ENCODE assay signal across 20 cellular contexts in genomic region chr7:103129702-103130557, GRCh38. TPM values are rescaled to one million over a fixed set of nuclear protein-coding genes. Genes with fewer than 3 reads are reported as not detected.
DNase-seq lines count a peak whose midpoint lies in the region; ATAC-seq, FAIRE-seq and TF ChIP-seq lines count a peak whose summit lies in the region.
"Had no signal": no experiment of that assay in that cellular context is flagged by ENCODE, and none has a peak within 500 bp of the region (broad histone marks: within the 10 kb centered on the region; RNA-seq: fewer than 3 reads in every experiment).

No MANE protein-coding gene starts in this region.

- H3K4me1 ChIP-seq in Loucy (ENCODE audit: insufficient read depth, low read length, poor library complexity, severe bottlenecking): peaks cover 4% of the 10 kb centered on the region
- peaks cover 2 to 8% of the 10 kb centered on the region in 2 experiments; a peak in 3 of 5 replicates for H3K4me1 ChIP-seq in K562 (replicated peaks in 1 of 2; ENCODE audit: control insufficient read depth in 2 of 2, insufficient read depth in 2 of 2, low read length in 2 of 2)

- no peak overlapping the region for H3K27ac ChIP-seq in K562 (ENCODE audit: extremely low read depth, low read depth, low read length)
- H3K27ac ChIP-seq in substantia nigra (ENCODE audit: low read depth, low read length, poor library complexity, severe bottlenecking): peak overlapping the region; percentile 56

- ATAC-seq in K562 (peak; percentile 39; the same call in 1 of the 3 replicates), GM19452 (IDR thresholded peaks at IDR 0.05; ENCODE audit: unreplicated experiment) (no peak), HG02981 (IDR thresholded peaks at IDR 0.05; ENCODE audit: unreplicated experiment) (no peak)
- ATAC-seq: esophagus mucosa had no signal

- in situ Hi-C loops in K562 (cut with MboI): no loop called here

- H4K20me1 ChIP-seq in Loucy (ENCODE audit: insufficient read depth, low read length, poor library complexity, severe bottlenecking) (no peaks in the 10 kb centered on the region), K562 (replicated peaks; ENCODE audit: control insufficient read depth, insufficient read depth, low read length) (no peaks in the 10 kb centered on the region)

- intact Hi-C loops in K562 (cut with micrococcal nuclease): no loop called here

- no peak for TF ChIP-seq EP300 in K562 (IDR thresholded peaks at IDR 0.05; ENCODE audit: low read length)

- CTCF ChIA-PET in K562 (lab: Yijun Ruan, JAX; ENCODE audit: low intra/inter-chr PET ratio): no interaction called here

- 54% methylated on average over 6 of the region's 6 CpGs for WGBS in K562 (ENCODE audit: insufficient coverage, low coverage, missing lambda C conversion rate)

- no peaks in the 10 kb centered on the region for H3K9me2 ChIP-seq in Loucy (replicated peaks; ENCODE audit: low read depth, low read length)
- H3K9me2 ChIP-seq: SK-N-SH had no signal

- BruUV-seq in K562 (replicated peaks; lab: Mats Ljungman, UMichigan): no TSS peak

- no peaks in the 10 kb centered on the region for H3K9me1 ChIP-seq in K562 (ENCODE audit: control insufficient read depth, insufficient read depth, low read length)

- H2AFZ ChIP-seq in Loucy (ENCODE audit: low read length): no peak overlapping the region
- H2AFZ ChIP-seq in K562 (ENCODE audit: low read depth, low read length): no peak overlapping the region

- no peaks in the 10 kb centered on the region for H3K27me3 ChIP-seq in Loucy (ENCODE audit: insufficient read depth, low read length, poor library complexity, severe bottlenecking)
- H3K27me3 ChIP-seq in K562 (ENCODE audit: control insufficient read depth in 2 of 2, insufficient read depth in 2 of 2, low read length in 2 of 2): no peaks in the 10 kb centered on the region
- H3K27me3 ChIP-seq: Peyer's patch had no signal

- FAIRE-seq in K562 (lab: Jason Lieb, UNC): no peak
- FAIRE-seq: G401.6, islet of Langerhans, TTC549 had no signal

- no peaks in the 10 kb centered on the region for H3K79me2 ChIP-seq in Loucy (ENCODE audit: insufficient read depth, low read length)
- H3K79me2 ChIP-seq in K562 (ENCODE audit: control insufficient read depth, insufficient read depth, low read length): peaks cover 6% of the 10 kb centered on the region; the same call in 1 of the 3 replicates

- no peak for DNase-seq in K562 (ENCODE audit: extremely low read depth in 1 of 4, low spot score in 3 of 4)
- peak; percentile 53 for DNase-seq in left kidney (ENCODE audit: low read depth, low spot score)
- no peak for DNase-seq in substantia nigra (lab: John Stamatoyannopoulos, UW)
- no peak for DNase-seq in RPMI8226
- no peak for DNase-seq in iPS-NIHi7 (ENCODE audit: extremely low spot score)
- DNase-seq: activated CD4-positive, alpha-beta T cell treated with anti-CD3 and anti-CD28 coated beads, Interleukin-2, amount 50 U/mL, for 1 hour; activated naive CD4-positive, alpha-beta T cell treated with anti-CD3 and anti-CD28 coated beads, Interleukin-2, amount 10 ng/mL, durations not matched to agents 7 days and 5 days; glutamatergic neuron; NCI-H187; NCI-H510A treated with DMSO at 0.1 percent for 48 hours; Peyer's patch; SK-N-SH; stimulated activated CD4-positive, alpha-beta T cell treated with anti-CD3 and anti-CD28 coated beads, Interleukin-2, amount 100 ng/mL, for 48 hours had no signal

- H3K36me3 ChIP-seq in Loucy (ENCODE audit: insufficient read depth, low read length): peaks cover 8% of the 10 kb centered on the region; the same call in 1 of the 2 replicates
- H3K36me3 ChIP-seq in K562 (ENCODE audit: control insufficient read depth, insufficient read depth, low read length): peaks cover 19% of the 10 kb centered on the region

- no peak overlapping the region for H3K4me3 ChIP-seq in Loucy (ENCODE audit: low read length, poor library complexity, severe bottlenecking)
- no peak overlapping the region for H3K4me3 ChIP-seq in K562

- no peak for TF ChIP-seq RAD21 in K562 (CRISPR knock-in tag; conservative IDR thresholded peaks at IDR 0.05 in 1 of 2, IDR thresholded peaks at IDR 0.05 in 1 of 2)

- H3K9ac ChIP-seq in Loucy (ENCODE audit: low read depth, low read length, poor library complexity, severe bottlenecking): no peak overlapping the region
- H3K9ac ChIP-seq in K562 (ENCODE audit: insufficient read depth in 1 of 2, low read depth in 2 of 2, low read length in 2 of 2): no peak overlapping the region
- H3K9ac ChIP-seq: SK-N-SH had no signal

- TF ChIP-seq POLR2A in K562 (conservative IDR thresholded peaks at IDR 0.05): no peak

- POLR2A ChIA-PET in K562 (lab: Yijun Ruan, JAX): interaction anchor here (1.4 to 1.8 kb wide), 2 partner anchors 9 kb away, joined by 3 to 14 read pairs; no protein-coding TSS in a partner anchor

- H3K9me3 ChIP-seq in Loucy (ENCODE audit: insufficient read depth, low read depth, low read length): no peaks in the 10 kb centered on the region
- H3K9me3 ChIP-seq in K562 (replicated peaks; ENCODE audit: control insufficient read depth, insufficient read depth, low read depth, low read length): no peaks in the 10 kb centered on the region
- H3K9me3 ChIP-seq: Peyer's patch, SK-N-SH had no signal

- peak overlapping the region; percentile 25 for H3K4me2 ChIP-seq in Loucy (ENCODE audit: low read depth, low read length, poor library complexity, severe bottlenecking)
- no peak overlapping the region for H3K4me2 ChIP-seq in K562 (ENCODE audit: insufficient read depth, low read length)
- H3K4me2 ChIP-seq: SK-N-SH had no signal

- TF ChIP-seq CTCF in Loucy (conservative IDR thresholded peaks at IDR 0.05; ENCODE audit: low read length) (no peak), K562 (IDR thresholded peaks at IDR 0.05 in 2 of 3, conservative IDR thresholded peaks at IDR 0.05 in 1 of 3; ENCODE audit: insufficient read depth in 2 of 3, low read depth in 1 of 3, low read length in 3 of 3) (no peak)

- H3F3A ChIP-seq in Loucy (ENCODE audit: low read depth): no peaks in the 10 kb centered on the region

TF ChIP-seq in K562, 482 proteins besides CTCF, POLR2A, EP300 and RAD21 (continues in another document):
- no peak for TF ChIP-seq SMARCC2 (IDR thresholded peaks at IDR 0.05; ENCODE audit: low read depth)

RNA-seq across cellular contexts. Expression of gene NAPEPLD, which starts 19.0 kb away (rescaled TPM):
- total RNA-seq in K562 (2011; cell fraction: chromatin; rRNA removed; ENCODE audit: low replicate concordance): 24.9 and 78.6 TPM in 2 replicates
- 16.2 and 17.8 TPM in 2 replicates for total RNA-seq in K562 (2011; cell fraction: nucleolus; rRNA removed)
- 32.8 and 53.8 TPM in 2 replicates for total RNA-seq in K562 (2011; cell fraction: nucleoplasm; rRNA removed)
- total RNA-seq in K562 (2014; rRNA removed): 3.2 and 3.7 TPM in 2 replicates
- total RNA-seq in K562 (2014; rRNA removed; fragmentation: Illumina TruSeq; extraction: Trizol): 7.5 and 8.5 TPM in 2 replicates
- 6.4 and 7.6 TPM in 2 replicates for total RNA-seq in K562 (2015; rRNA removed; fragmentation: Illumina TruSeq; extraction: Trizol)
- 7.7 and 8.4 TPM in 2 replicates for total RNA-seq in K562 (2021)
- polyA plus RNA-seq in K562 (2011; rRNA removed): 9.9 and 11.0 TPM in 2 replicates
- polyA plus RNA-seq in K562 (2011; cell fraction: cytosol; rRNA removed): 2.3 and 4.9 TPM in 2 replicates
- 22.0 and 24.8 TPM in 2 replicates for polyA plus RNA-seq in K562 (2011; cell fraction: nucleus; rRNA removed)
- polyA plus RNA-seq in K562 (2012): 5.8 and 7.7 TPM in 2 replicates
- polyA plus RNA-seq in K562 (2014; fragmentation: Illumina TruSeq; extraction: Trizol): 5.9 and 7.1 TPM in 2 replicates
- 1 to 10 TPM; 5.7 to 7.7 TPM for polyA plus RNA-seq in K562 (2014; fragmentation: Nextera tagmentation; extraction: Ambion mirVana)
- 5.6 and 6.9 TPM in 2 replicates for polyA plus RNA-seq in K562 (2014; rRNA removed)
- polyA minus RNA-seq in K562 (2011; rRNA and poly(A)+ RNA removed): 12.4 and 15.3 TPM in 2 replicates
- 2.4 and 5.5 TPM in 2 replicates for polyA minus RNA-seq in K562 (2011; cell fraction: cytosol; rRNA and poly(A)+ RNA removed)
- polyA minus RNA-seq in K562 (2011; cell fraction: nucleus; rRNA and poly(A)+ RNA removed): 12.9 and 16.0 TPM in 2 replicates

RNA-seq across cellular contexts. Expression of gene ARMC10, which starts 55.0 kb away (rescaled TPM):
- total RNA-seq in K562 (2011; cell fraction: chromatin; rRNA removed; ENCODE audit: low replicate concordance): 28.8 and 48.0 TPM in 2 replicates
- total RNA-seq in K562 (2011; cell fraction: nucleolus; rRNA removed): 30.0 and 34.1 TPM in 2 replicates
- total RNA-seq in K562 (2011; cell fraction: nucleoplasm; rRNA removed): 49.3 and 76.5 TPM in 2 replicates
- total RNA-seq in K562 (2014; rRNA removed) (75.5 and 81.1 TPM in 2 replicates), K562 (2014; rRNA removed; fragmentation: Illumina TruSeq; extraction: Trizol) (89.9 and 95.4 TPM in 2 replicates), K562 (2015; rRNA removed; fragmentation: Illumina TruSeq; extraction: Trizol) (69.6 and 72.6 TPM in 2 replicates), K562 (2021) (72.6 and 76.1 TPM in 2 replicates)
- polyA plus RNA-seq in K562 (2011; rRNA removed) (71.0 and 113 TPM in 2 replicates), K562 (2014; fragmentation: Illumina TruSeq; extraction: Trizol) (57.3 and 65.0 TPM in 2 replicates), K562 (2014; fragmentation: Nextera tagmentation; extraction: Ambion mirVana) (10 to 100 TPM; 17.0 to 22.7 TPM), K562 (2014; rRNA removed) (54.3 and 61.1 TPM in 2 replicates)
- 33.0 and 39.6 TPM in 2 replicates for polyA plus RNA-seq in K562 (2011; cell fraction: cytosol; rRNA removed)
- 17.0 and 25.6 TPM in 2 replicates for polyA plus RNA-seq in K562 (2011; cell fraction: nucleus; rRNA removed)
- polyA plus RNA-seq in K562 (2012): 56.1 and 61.4 TPM in 2 replicates
- polyA minus RNA-seq in K562 (2011; rRNA and poly(A)+ RNA removed): 85.3 and 101 TPM in 2 replicates
- polyA minus RNA-seq in K562 (2011; cell fraction: cytosol; rRNA and poly(A)+ RNA removed): 29.8 and 46.7 TPM in 2 replicates
- 14.5 and 15.4 TPM in 2 replicates for polyA minus RNA-seq in K562 (2011; cell fraction: nucleus; rRNA and poly(A)+ RNA removed)

RNA-seq across cellular contexts. Expression of gene FBXL13, which starts 55.3 kb away (rescaled TPM):
- 173 and 352 TPM in 2 replicates for total RNA-seq in K562 (2011; cell fraction: chromatin; rRNA removed; ENCODE audit: low replicate concordance)
- 92.4 and 117 TPM in 2 replicates for total RNA-seq in K562 (2011; cell fraction: nucleolus; rRNA removed)
- 138 and 171 TPM in 2 replicates for total RNA-seq in K562 (2011; cell fraction: nucleoplasm; rRNA removed)
- 16.3 and 17.5 TPM in 2 replicates for total RNA-seq in K562 (2014; rRNA removed)
- 30.5 and 38.3 TPM in 2 replicates for total RNA-seq in K562 (2014; rRNA removed; fragmentation: Illumina TruSeq; extraction: Trizol)
- 21.2 and 23.7 TPM in 2 replicates for total RNA-seq in K562 (2015; rRNA removed; fragmentation: Illumina TruSeq; extraction: Trizol)
- 27.0 and 27.4 TPM in 2 replicates for total RNA-seq in K562 (2021)
- 45.6 and 55.0 TPM in 2 replicates for polyA plus RNA-seq in K562 (2011; rRNA removed)
- 19.5 and 28.3 TPM in 2 replicates for polyA plus RNA-seq in K562 (2011; cell fraction: cytosol; rRNA removed)
- polyA plus RNA-seq in K562 (2011; cell fraction: nucleus; rRNA removed): 45.8 and 53.1 TPM in 2 replicates
- 33.4 and 68.8 TPM in 2 replicates for polyA plus RNA-seq in K562 (2012)
- 22.4 and 24.1 TPM in 2 replicates for polyA plus RNA-seq in K562 (2014; fragmentation: Illumina TruSeq; extraction: Trizol)
- polyA plus RNA-seq in K562 (2014; fragmentation: Nextera tagmentation; extraction: Ambion mirVana): 10 to 100 TPM; 25.4 to 26.6 TPM
- 19.7 and 20.4 TPM in 2 replicates for polyA plus RNA-seq in K562 (2014; rRNA removed)
- 104 and 108 TPM in 2 replicates for polyA minus RNA-seq in K562 (2011; rRNA and poly(A)+ RNA removed)
- 23.8 and 28.0 TPM in 2 replicates for polyA minus RNA-seq in K562 (2011; cell fraction: cytosol; rRNA and poly(A)+ RNA removed)
- polyA minus RNA-seq in K562 (2011; cell fraction: nucleus; rRNA and poly(A)+ RNA removed): 101 and 137 TPM in 2 replicates
